In genomic region chr1:22641906-22642636, GRCh38 we compare ENCODE assay signal across 8 cellular contexts. TPM values are rescaled to one million over a fixed set of nuclear protein-coding genes. Genes with fewer than 3 reads are reported as not detected.
DNase-seq lines count a peak whose midpoint lies in the region; ATAC-seq and TF ChIP-seq lines count a peak whose summit lies in the region.

No MANE protein-coding gene starts in this region.

- peaks cover 5% of the 10 kb centered on the region for H3K4me1 Mint-ChIP-seq in WTC11
- H3K4me1 Mint-ChIP-seq in MCF 10A (ENCODE audit: insufficient read depth, unreplicated experiment) = no peaks in the 10 kb centered on the region

- no TSS peak for BruUV-seq in MCF 10A (replicated peaks; lab: Mats Ljungman, UMichigan)

- POLR2A ChIA-PET in GM10248 (lab: Yijun Ruan, JAX) = no interaction called here
- POLR2A ChIA-PET in WTC11 (lab: Charles Lee) = no interaction called here
- POLR2A ChIA-PET in MCF 10A (lab: Yijun Ruan, JAX) = interaction anchor here (0.9 kb wide), 1 partner anchor 221 kb away, joined by 5 read pairs; no protein-coding TSS in a partner anchor

- intact Hi-C loops in MCF 10A (cut with micrococcal nuclease) = loop anchor here (1.0 to 10.0 kb wide), 3 partner anchors 115 to 507 kb away; no protein-coding TSS in a partner anchor

- H3K27ac Mint-ChIP-seq in WTC11 = no peak overlapping the region
- no peak overlapping the region for H3K27ac Mint-ChIP-seq in MCF 10A (ENCODE audit: low read depth, unreplicated experiment)

- CTCF ChIA-PET in GM10248 (lab: Yijun Ruan, JAX) (interaction anchor here (0.7 to 3.2 kb wide), 19 partner anchors 9 to 515 kb away, joined by 3 to 25 read pairs (median 3); partner anchors contain the start of gene C1QB), WTC11 (lab: Charles Lee) (interaction anchor here (0.5 to 3.0 kb wide), 42 partner anchors 11 to 524 kb away, joined by 3 to 68 read pairs (median 4); partner anchors contain the start of gene C1QB), MCF 10A (lab: Yijun Ruan, JAX) (interaction anchor here (0.5 to 6.8 kb wide), 26 partner anchors 8 to 1237 kb away, joined by 3 to 106 read pairs (median 3); partner anchors contain the start of gene C1QB)

- ATAC-seq in WTC11 (peak; percentile 80), GM21723 (IDR thresholded peaks at IDR 0.05; ENCODE audit: unreplicated experiment) (no peak), HG03571 (IDR thresholded peaks at IDR 0.05; ENCODE audit: unreplicated experiment) (no peak)

- H3K9me3 Mint-ChIP-seq in WTC11 (no peaks in the 10 kb centered on the region), MCF 10A (ENCODE audit: unreplicated experiment) (no peaks in the 10 kb centered on the region)

- TF ChIP-seq CTCF in GM10248 (IDR thresholded peaks at IDR 0.05; ENCODE audit: control extremely low read depth, extremely low read depth, low read depth, missing control alignments) (peak; percentile 91), WTC11 (IDR thresholded peaks at IDR 0.05) (peak; percentile 82), MCF 10A (IDR thresholded peaks at IDR 0.05; ENCODE audit: unreplicated experiment) (peak; percentile 84)

- DNase-seq in GM10248 (ENCODE audit: extremely low spot score) (peak; percentile 86), NCI-H1105 treated with DMSO at 0.1 percent for 48 hours (lab: John Stamatoyannopoulos, UW) (peak; percentile 47), WTC11 (ENCODE audit: low spot score) (peak; percentile 90), MCF 10A (ENCODE audit: unreplicated experiment) (peak; percentile 61), inferior parietal cortex (ENCODE audit: extremely low spot score) (peak; percentile 78)
- DNase-seq in stimulated activated CD4-positive, alpha-beta T cell treated with anti-CD3 and anti-CD28 coated beads, Interleukin-1b, Interleukin-23, amount 100 ng/mL, for 24 hours (ENCODE audit: low read depth in 4 of 4, low spot score in 1 of 4) = peak; percentile 45 to 63 (median 56)

- no peak overlapping the region for H3K4me3 Mint-ChIP-seq in WTC11
- no peak overlapping the region for H3K4me3 Mint-ChIP-seq in MCF 10A (ENCODE audit: unreplicated experiment)

- H3K27me3 Mint-ChIP-seq in WTC11 (ENCODE audit: low read depth) (0 out of 2 replicates have a peak, but pooled peaks cover 4% of the 10 kb centered on the region), MCF 10A (ENCODE audit: insufficient read depth, unreplicated experiment) (peaks cover 7% of the 10 kb centered on the region)

- H3K36me3 Mint-ChIP-seq in WTC11 (no peaks in the 10 kb centered on the region), MCF 10A (ENCODE audit: insufficient read depth, unreplicated experiment) (no peaks in the 10 kb centered on the region)

TF ChIP-seq in WTC11, 78 proteins besides CTCF, POLR2A, EP300 and RAD21:
- TF ChIP-seq MAX (CRISPR knock-in tag; IDR thresholded peaks at IDR 0.05) (no peak), ZNF232 (CRISPR knock-in tag; IDR thresholded peaks at IDR 0.05) (0 out of 2 replicates have a peak, but pooled peaks have one; percentile 42), SP1 (CRISPR knock-in tag; conservative IDR thresholded peaks at IDR 0.05) (peak; percentile 78), ZNF121 (CRISPR knock-in tag; IDR thresholded peaks at IDR 0.05) (0 out of 2 replicates have a peak, but pooled peaks have one; percentile 23)

RNA-seq across cellular contexts. Expression of gene C1QC, which starts 1.4 kb away (rescaled TPM):
- 0.21 to 0.66 TPM (median 0.28 TPM) in 3 replicates for total RNA-seq in WTC11 (2021)
- not detected in 2 replicates for total RNA-seq in MCF 10A (2022)

RNA-seq across cellular contexts. Expression of gene C1QA, which starts 5.6 kb away (rescaled TPM):
- total RNA-seq in WTC11 (2021) (0.50 to 0.92 TPM (median 0.76 TPM) in 3 replicates), MCF 10A (2022) (not detected in 2 replicates)

RNA-seq across cellular contexts. Expression of gene C1QB, which starts 11.0 kb away (rescaled TPM):
- total RNA-seq in WTC11 (2021) (0.61 to 1.1 TPM (median 0.62 TPM) in 3 replicates), MCF 10A (2022) (not detected in 2 replicates)
